In genomic region chr15:60721232-60721576, GRCh38 we compare ENCODE assay signal across 11 cellular contexts.
A peak's percentile ranks its signal among the peaks of the same experiment; 100 is the strongest.
DNase-seq lines count a peak whose midpoint lies in the region; ATAC-seq and TF ChIP-seq lines count a peak whose summit lies in the region.
"Had no signal": no experiment of that assay in that cellular context is flagged by ENCODE, and none has a peak within 500 bp of the region (broad histone marks: within the 10 kb centered on the region; RNA-seq: fewer than 3 reads in every experiment).

No MANE protein-coding gene starts in this region.

- no peak overlapping the region for H3K9ac ChIP-seq in smooth muscle cell (ENCODE audit: low read depth)

- H3K4me3 ChIP-seq in smooth muscle cell = no peak overlapping the region
- H3K4me3 ChIP-seq: SJSA1, thyroid gland had no signal

- ATAC-seq in HG02885 (IDR thresholded peaks at IDR 0.05; ENCODE audit: poor library complexity, unreplicated experiment) = peak; percentile 13
- no peak for ATAC-seq in left ventricle myocardium superior

- H4K20me1 ChIP-seq in smooth muscle cell (ENCODE audit: low read depth) = peaks cover 25% of the 10 kb centered on the region

- no peaks in the 10 kb centered on the region for H3K36me3 ChIP-seq in smooth muscle cell (ENCODE audit: low read depth)
- H3K36me3 ChIP-seq: SJSA1, thyroid gland had no signal

- no peak overlapping the region for H2AFZ ChIP-seq in smooth muscle cell (ENCODE audit: low read depth)

- no peaks in the 10 kb centered on the region for H3K4me1 ChIP-seq in smooth muscle cell (ENCODE audit: low read depth)

- no peak for TF ChIP-seq CTCF in smooth muscle cell (IDR thresholded peaks at IDR 0.05; ENCODE audit: borderline replicate concordance, insufficient read depth, poor library complexity, severe bottlenecking)

- 86% methylated on average over 3 of the region's 3 CpGs for WGBS in smooth muscle cell (ENCODE audit: low lambda C conversion rate)

- no peaks in the 10 kb centered on the region for H3K79me2 ChIP-seq in smooth muscle cell (ENCODE audit: low read depth)

- no peak for DNase-seq in activated naive CD4-positive, alpha-beta T cell treated with anti-CD3 and anti-CD28 coated beads for 36 hours
- no peak for DNase-seq in activated naive CD4-positive, alpha-beta T cell treated with Interleukin-2 at 50 U/mL for 16 hours
- DNase-seq in activated T-helper 2 cell treated with anti-CD3 and anti-CD28 coated beads, Interferon-gamma antibody, Interleukin-2, Interleukin-4, amounts not matched to agents 10 μg/mL and 5 μg/mL and 100 μg/mL, durations not matched to agents 14 hours and 24 hours and 36 hours (ENCODE audit: low spot score) = no peak
- DNase-seq in smooth muscle cell (lab: John Stamatoyannopoulos, UW; ENCODE audit: unreplicated experiment) (no peak), left ventricle myocardium superior (no peak), NCI-H345 treated with DMSO at 0.1 percent for 48 hours (lab: John Stamatoyannopoulos, UW; ENCODE audit: unreplicated experiment) (no peak), NCI-H69 (lab: John Stamatoyannopoulos, UW) (no peak)
- DNase-seq: NCI-H1092 had no signal

- H3K27ac ChIP-seq in smooth muscle cell (ENCODE audit: low read depth) = no peak overlapping the region
- H3K27ac ChIP-seq: SJSA1 had no signal

- peak overlapping the region; percentile 49 for H3K4me3 Mint-ChIP-seq in activated naive CD4-positive, alpha-beta T cell treated with anti-CD3 and anti-CD28 coated beads for 36 hours
- peak overlapping the region; percentile 28 for H3K4me3 Mint-ChIP-seq in activated T-helper 2 cell treated with anti-CD3 and anti-CD28 coated beads, Interferon-gamma antibody, Interleukin-2, Interleukin-4, amounts not matched to agents 10 μg/mL and 5 μg/mL and 100 μg/mL, durations not matched to agents 14 hours and 24 hours and 36 hours (ENCODE audit: low read depth)

- intact Hi-C loops in activated naive CD4-positive, alpha-beta T cell treated with anti-CD3 and anti-CD28 coated beads for 36 hours (cut with micrococcal nuclease) = loop anchor here (1.0 to 2.0 kb wide), 6 partner anchors 9 to 196 kb away; no protein-coding TSS in a partner anchor
- intact Hi-C loops in activated T-helper 2 cell treated with anti-CD3 and anti-CD28 coated beads, Interferon-gamma antibody, Interleukin-2, Interleukin-4, amounts not matched to agents 10 μg/mL and 5 μg/mL and 100 μg/mL, durations not matched to agents 14 hours and 24 hours and 36 hours (cut with micrococcal nuclease) = loop anchor here (1.0 to 10.0 kb wide), 9 partner anchors 9 to 326 kb away; partner anchors contain the start of gene ANXA2
- intact Hi-C loops in left ventricle myocardium superior (cut with micrococcal nuclease) = no loop called here

- CTCF ChIA-PET in activated naive CD4-positive, alpha-beta T cell treated with anti-CD3 and anti-CD28 coated beads for 36 hours (lab: Charles Lee) = interaction anchor here (0.5 to 3.2 kb wide), 14 partner anchors 26 to 196 kb away, joined by 3 to 18 read pairs (median 4); no protein-coding TSS in a partner anchor

- H3K27ac Mint-ChIP-seq in activated naive CD4-positive, alpha-beta T cell treated with anti-CD3 and anti-CD28 coated beads for 36 hours = peak overlapping the region; percentile 99
- peak overlapping the region; percentile 90 for H3K27ac Mint-ChIP-seq in activated T-helper 2 cell treated with anti-CD3 and anti-CD28 coated beads, Interferon-gamma antibody, Interleukin-2, Interleukin-4, amounts not matched to agents 10 μg/mL and 5 μg/mL and 100 μg/mL, durations not matched to agents 14 hours and 24 hours and 36 hours

- no peaks in the 10 kb centered on the region for H3K9me3 Mint-ChIP-seq in activated naive CD4-positive, alpha-beta T cell treated with anti-CD3 and anti-CD28 coated beads for 36 hours
- no peaks in the 10 kb centered on the region for H3K9me3 Mint-ChIP-seq in activated T-helper 2 cell treated with anti-CD3 and anti-CD28 coated beads, Interferon-gamma antibody, Interleukin-2, Interleukin-4, amounts not matched to agents 10 μg/mL and 5 μg/mL and 100 μg/mL, durations not matched to agents 14 hours and 24 hours and 36 hours

- no peaks in the 10 kb centered on the region for H3K27me3 Mint-ChIP-seq in activated naive CD4-positive, alpha-beta T cell treated with anti-CD3 and anti-CD28 coated beads for 36 hours (ENCODE audit: low read depth)
- H3K27me3 Mint-ChIP-seq in activated T-helper 2 cell treated with anti-CD3 and anti-CD28 coated beads, Interferon-gamma antibody, Interleukin-2, Interleukin-4, amounts not matched to agents 10 μg/mL and 5 μg/mL and 100 μg/mL, durations not matched to agents 14 hours and 24 hours and 36 hours (ENCODE audit: low read depth) = peaks cover 8% of the 10 kb centered on the region

- no peaks in the 10 kb centered on the region for H3K9me3 ChIP-seq in smooth muscle cell (replicated peaks; ENCODE audit: low read depth)
- H3K9me3 ChIP-seq: SJSA1, thyroid gland had no signal

- no peaks in the 10 kb centered on the region for H3K27me3 ChIP-seq in smooth muscle cell (ENCODE audit: low read depth)
- H3K27me3 ChIP-seq: SJSA1, thyroid gland had no signal

- H3K4me1 Mint-ChIP-seq in activated naive CD4-positive, alpha-beta T cell treated with anti-CD3 and anti-CD28 coated beads for 36 hours (ENCODE audit: low read depth) = peaks cover 59% of the 10 kb centered on the region
- peaks cover 53% of the 10 kb centered on the region for H3K4me1 Mint-ChIP-seq in activated T-helper 2 cell treated with anti-CD3 and anti-CD28 coated beads, Interferon-gamma antibody, Interleukin-2, Interleukin-4, amounts not matched to agents 10 μg/mL and 5 μg/mL and 100 μg/mL, durations not matched to agents 14 hours and 24 hours and 36 hours (ENCODE audit: low read depth)

- peak overlapping the region; percentile 54 for H3K4me2 ChIP-seq in smooth muscle cell

- H3F3A ChIP-seq in smooth muscle cell (ENCODE audit: low read depth) = no peaks in the 10 kb centered on the region

- H3K36me3 Mint-ChIP-seq in activated naive CD4-positive, alpha-beta T cell treated with anti-CD3 and anti-CD28 coated beads for 36 hours (ENCODE audit: low read depth) = no peaks in the 10 kb centered on the region
- H3K36me3 Mint-ChIP-seq in activated T-helper 2 cell treated with anti-CD3 and anti-CD28 coated beads, Interferon-gamma antibody, Interleukin-2, Interleukin-4, amounts not matched to agents 10 μg/mL and 5 μg/mL and 100 μg/mL, durations not matched to agents 14 hours and 24 hours and 36 hours (ENCODE audit: low read depth) = peaks cover 2% of the 10 kb centered on the region
